ENCODE assay signal across 8 cellular contexts in genomic region chr17:19004601-19005441, GRCh38. TPM values are rescaled to one million over a fixed set of nuclear protein-coding genes. Genes with fewer than 3 reads are reported as not detected.
DNase-seq lines count a peak whose midpoint lies in the region; ATAC-seq and TF ChIP-seq lines count a peak whose summit lies in the region.

Gene FAM83G, minus strand, starts transcription at chr17:19004764. Its CDS starts 723 bp downstream, at chr17:19004041.

- peak; percentile 47 for TF ChIP-seq POLR2A in GM18526 (IDR thresholded peaks at IDR 0.05; ENCODE audit: extremely low read depth, insufficient read length)
- TF ChIP-seq POLR2A in erythroblast (IDR thresholded peaks at IDR 0.05; ENCODE audit: low read length) = no peak

- H3K36me3 Mint-ChIP-seq in naive thymus-derived CD4-positive, alpha-beta T cell = no peaks in the 10 kb centered on the region

- peak within 1 kb of the TSS; percentile 73 to 94 (median 88) for H3K4me3 Mint-ChIP-seq in naive thymus-derived CD4-positive, alpha-beta T cell

- H3K27ac Mint-ChIP-seq in naive thymus-derived CD4-positive, alpha-beta T cell = peak within 1 kb of the TSS; percentile 59 to 94 (median 89)

- peaks cover 15 to 37% (median 25%) of the 10 kb centered on the region in 7 donors for H3K4me1 Mint-ChIP-seq in naive thymus-derived CD4-positive, alpha-beta T cell

- peaks cover 18 to 30% of the 10 kb centered on the region in 2 donors for H3K4me1 ChIP-seq in naive thymus-derived CD4-positive, alpha-beta T cell (ENCODE audit: control insufficient read depth in 2 of 2, insufficient read depth in 2 of 2, low read length in 2 of 2)

- H3K9me3 ChIP-seq in naive thymus-derived CD4-positive, alpha-beta T cell (ENCODE audit: control insufficient read depth in 2 of 3, low read length in 3 of 3) = no peaks in the 10 kb centered on the region

- CTCF ChIA-PET in naive thymus-derived CD4-positive, alpha-beta T cell (lab: Charles Lee) = no interaction called here

- intact Hi-C loops in naive thymus-derived CD4-positive, alpha-beta T cell (cut with micrococcal nuclease) = loop anchor here (2.0 to 10.0 kb wide), 4 partner anchors 43 to 190 kb away; partner anchors contain the start of gene PRPSAP2 (in 1 of the 2)

- H3K27me3 Mint-ChIP-seq in naive thymus-derived CD4-positive, alpha-beta T cell = peaks cover 0 to 19% (median 0%) of the 10 kb centered on the region in 5 donors

- DNase-seq in NCI-H748 treated with DMSO at 0.1 percent for 48 hours (lab: John Stamatoyannopoulos, UW) (peak; percentile 18), erythroblast (lab: John Stamatoyannopoulos, UW) (peak; percentile 44 to 76), NCI-H1694 treated with DMSO at 0.1 percent for 48 hours (lab: John Stamatoyannopoulos, UW) (no peak)
- DNase-seq in activated CD8-positive, alpha-beta memory T cell treated with anti-CD3 and anti-CD28 coated beads, Interleukin-2, amount 50 U/mL, for 4 hours = peak; percentile 93
- DNase-seq in naive thymus-derived CD4-positive, alpha-beta T cell = peak; percentile 67 to 92 (median 71)
- peak; percentile 92 for DNase-seq in stimulated activated naive CD8-positive, alpha-beta T cell treated with anti-CD3 and anti-CD28 coated beads, Interleukin-15, Interleukin-2, amounts not matched to agents 100 U/mL and 50 U/mL, for 24 hours

- no peaks in the 10 kb centered on the region for H3K9me3 Mint-ChIP-seq in naive thymus-derived CD4-positive, alpha-beta T cell

- peak within 1 kb of the TSS; percentile 61 for H3K4me3 ChIP-seq in naive thymus-derived CD4-positive, alpha-beta T cell (ENCODE audit: low read length)

- POLR2A ChIA-PET in naive thymus-derived CD4-positive, alpha-beta T cell (lab: Charles Lee) = interaction anchor here (0.6 to 1.7 kb wide), 9 partner anchors 10 to 147 kb away, joined by 3 to 8 read pairs (median 3); partner anchors contain the start of gene PRPSAP2

- H3K27ac ChIP-seq in naive thymus-derived CD4-positive, alpha-beta T cell (ENCODE audit: low read depth, low read length) = peak within 1 kb of the TSS; percentile 84

- peaks cover 0 to 13% (median 0%) of the 10 kb centered on the region in 3 experiments for H3K36me3 ChIP-seq in naive thymus-derived CD4-positive, alpha-beta T cell (ENCODE audit: control insufficient read depth in 2 of 3, insufficient read depth in 3 of 3, low read length in 3 of 3)

- H3K27me3 ChIP-seq in naive thymus-derived CD4-positive, alpha-beta T cell (ENCODE audit: control insufficient read depth in 2 of 2, insufficient read depth in 2 of 2, low read length in 2 of 2) = no peaks in the 10 kb centered on the region

- ATAC-seq in HG02885 (IDR thresholded peaks at IDR 0.05; ENCODE audit: poor library complexity, unreplicated experiment) = peak; percentile 70
- peak; percentile 90 for ATAC-seq in naive thymus-derived CD4-positive, alpha-beta T cell
- ATAC-seq in stimulated activated naive CD8-positive, alpha-beta T cell treated with anti-CD3 and anti-CD28 coated beads, Interleukin-15, Interleukin-2, amounts not matched to agents 100 U/mL and 50 U/mL, for 24 hours = peak; percentile 89

RNA-seq across cellular contexts. Expression of gene FAM83G, which starts in this region (rescaled TPM):
- total RNA-seq in naive thymus-derived CD4-positive, alpha-beta T cell = 1 to 10 TPM; 3.9 to 9.1 (median 6.9) TPM
- polyA plus RNA-seq in naive thymus-derived CD4-positive, alpha-beta T cell = 1 to 10 TPM; 1.6 to 3.6 TPM
